ENCODE assay signal across 15 cellular contexts in the genomic region with DNA sequence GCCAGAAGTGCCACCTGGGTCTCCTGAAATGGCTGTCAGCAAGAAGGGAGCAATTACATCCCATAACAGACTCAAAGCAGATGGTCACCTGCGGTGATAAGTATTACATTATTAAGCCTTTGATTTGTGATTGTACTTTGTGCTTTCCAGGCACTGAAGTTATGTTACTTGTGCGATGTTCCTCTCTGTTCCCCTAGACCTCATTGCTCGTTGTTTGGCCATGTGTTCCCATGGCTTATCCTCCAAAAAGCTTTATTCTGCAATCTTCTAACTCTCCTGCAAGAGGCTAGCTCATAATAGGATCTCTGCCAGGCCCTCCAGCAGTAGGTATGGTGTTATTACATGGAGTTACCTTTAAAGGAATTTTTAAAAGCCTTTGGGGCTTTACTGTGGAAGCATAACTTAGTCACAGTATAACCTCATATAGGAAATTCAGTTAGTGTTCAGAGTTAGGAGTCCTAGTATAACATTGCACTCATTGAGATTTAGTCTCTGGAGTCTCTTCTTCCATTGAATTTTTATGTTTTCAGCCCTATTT.
DNase-seq lines count a peak whose midpoint lies in the region; ATAC-seq and TF ChIP-seq lines count a peak whose summit lies in the region.
"Had no signal": no experiment of that assay in that cellular context is flagged by ENCODE, and none has a peak within 500 bp of the region (broad histone marks: within the 10 kb centered on the region; RNA-seq: fewer than 3 reads in every experiment).

No MANE protein-coding gene starts in this region.

- no peak overlapping the region for H2BK5ac ChIP-seq in mesendoderm (ENCODE audit: low read length)

- no CpG with 5 or more reads among the region's 3 CpGs for WGBS in mesendoderm (ENCODE audit: extremely low coverage, insufficient coverage, low lambda C conversion rate)

- H3K56ac ChIP-seq in mesendoderm (ENCODE audit: low read length): no peak overlapping the region

- DNase-seq in COLO668 (lab: John Stamatoyannopoulos, UW; ENCODE audit: unreplicated experiment) (peak; percentile 75), M059J (ENCODE audit: low read depth) (peak; percentile 64), RWPE2 (ENCODE audit: low spot score) (no peak), mesendoderm (no peak), NCI-H2107 treated with DMSO at 0.1 percent for 48 hours (lab: John Stamatoyannopoulos, UW; ENCODE audit: unreplicated experiment) (no peak), NCI-H2107 (lab: John Stamatoyannopoulos, UW) (no peak)
- DNase-seq: effector memory CD4-positive, alpha-beta T cell; gastrocnemius medialis; GDM1; H9; islet precursor cell; stimulated activated CD4-positive, alpha-beta T cell treated with anti-CD3 and anti-CD28 coated beads, Interleukin-4, amount 100 ng/mL, for 1 hour; stimulated activated naive CD4-positive, alpha-beta T cell treated with Interleukin-2 at 50 U/mL for 16 hours had no signal

- TF ChIP-seq CTCF in RWPE2 (IDR thresholded peaks at IDR 0.05; ENCODE audit: poor library complexity, severe bottlenecking): no peak

- H3K23ac ChIP-seq in mesendoderm (ENCODE audit: low read length): no peak overlapping the region

- no peak overlapping the region for H3K18ac ChIP-seq in mesendoderm (ENCODE audit: low read length)

- no peak overlapping the region for H3K9ac ChIP-seq in mesendoderm (ENCODE audit: low read length)

- H3K27me3 ChIP-seq in RWPE2 (ENCODE audit: insufficient read depth, poor library complexity, severe bottlenecking): no peaks in the 10 kb centered on the region
- H3K27me3 ChIP-seq in mesendoderm (ENCODE audit: insufficient read depth, low read length, poor library complexity): no peaks in the 10 kb centered on the region
- H3K27me3 ChIP-seq: gastrocnemius medialis had no signal

- H2AK5ac ChIP-seq in mesendoderm (ENCODE audit: low read length): no peak overlapping the region

- ATAC-seq in RWPE2 (ENCODE audit: low read depth): peak; percentile 44; the same call in 1 of the 3 replicates
- no peak for ATAC-seq in HG03039 (IDR thresholded peaks at IDR 0.05; ENCODE audit: unreplicated experiment)
- no peak for ATAC-seq in GM18519 (IDR thresholded peaks at IDR 0.05; ENCODE audit: low FRiP score, unreplicated experiment)
- ATAC-seq: gastrocnemius medialis had no signal

- H3K27ac ChIP-seq in RWPE2 (ENCODE audit: poor library complexity, severe bottlenecking) (no peak overlapping the region), mesendoderm (ENCODE audit: low read depth, low read length) (no peak overlapping the region)
- H3K27ac ChIP-seq: gastrocnemius medialis had no signal

- peaks cover 3% of the 10 kb centered on the region for H3K9me3 ChIP-seq in RWPE2 (ENCODE audit: severe bottlenecking)
- H3K9me3 ChIP-seq: gastrocnemius medialis had no signal

- H3K4ac ChIP-seq in mesendoderm (ENCODE audit: low read depth, low read length): peak overlapping the region; percentile 79

- no peak overlapping the region for H3K4me2 ChIP-seq in mesendoderm (ENCODE audit: low read length)

- H3K4me1 ChIP-seq in RWPE2 (ENCODE audit: insufficient read depth, poor library complexity, severe bottlenecking) (no peaks in the 10 kb centered on the region), mesendoderm (ENCODE audit: control insufficient read depth, low read depth, low read length) (peaks cover 7% of the 10 kb centered on the region)

- H3K79me1 ChIP-seq in mesendoderm (ENCODE audit: low read length): no peaks in the 10 kb centered on the region

- H3K36me3 ChIP-seq in RWPE2 (ENCODE audit: low read depth): no peaks in the 10 kb centered on the region
- no peaks in the 10 kb centered on the region for H3K36me3 ChIP-seq in mesendoderm (ENCODE audit: control insufficient read depth, insufficient read depth, low read length)
- H3K36me3 ChIP-seq: gastrocnemius medialis had no signal

- no peak overlapping the region for H2BK120ac ChIP-seq in mesendoderm (ENCODE audit: low read depth, low read length)

- no peak overlapping the region for H3K4me3 ChIP-seq in RWPE2 (ENCODE audit: severe bottlenecking)
- no peak overlapping the region for H3K4me3 ChIP-seq in mesendoderm (ENCODE audit: low read length)
- H3K4me3 ChIP-seq: gastrocnemius medialis had no signal

- no peaks in the 10 kb centered on the region for H3K79me2 ChIP-seq in mesendoderm (ENCODE audit: control insufficient read depth, insufficient read depth, low read length)

- H4K5ac ChIP-seq in mesendoderm (ENCODE audit: low read length): no peak overlapping the region

- no peak overlapping the region for H4K8ac ChIP-seq in mesendoderm (ENCODE audit: low read depth, low read length)

- H2BK15ac ChIP-seq in mesendoderm (replicated peaks; ENCODE audit: low read depth): no peak overlapping the region

Comparison
In these comparisons a context has a peak if more than half of its experiments do, and no peak if none do; other contexts are left out.
1. DNase-seq: peak in COLO668 (single experiment) and M059J (single experiment); none in RWPE2 (single experiment), mesendoderm (single experiment), NCI-H2107 treated with DMSO at 0.1 percent for 48 hours (single experiment) and NCI-H2107 (single experiment).